24 cellular contexts compared by ENCODE assay signal in the genomic region with DNA sequence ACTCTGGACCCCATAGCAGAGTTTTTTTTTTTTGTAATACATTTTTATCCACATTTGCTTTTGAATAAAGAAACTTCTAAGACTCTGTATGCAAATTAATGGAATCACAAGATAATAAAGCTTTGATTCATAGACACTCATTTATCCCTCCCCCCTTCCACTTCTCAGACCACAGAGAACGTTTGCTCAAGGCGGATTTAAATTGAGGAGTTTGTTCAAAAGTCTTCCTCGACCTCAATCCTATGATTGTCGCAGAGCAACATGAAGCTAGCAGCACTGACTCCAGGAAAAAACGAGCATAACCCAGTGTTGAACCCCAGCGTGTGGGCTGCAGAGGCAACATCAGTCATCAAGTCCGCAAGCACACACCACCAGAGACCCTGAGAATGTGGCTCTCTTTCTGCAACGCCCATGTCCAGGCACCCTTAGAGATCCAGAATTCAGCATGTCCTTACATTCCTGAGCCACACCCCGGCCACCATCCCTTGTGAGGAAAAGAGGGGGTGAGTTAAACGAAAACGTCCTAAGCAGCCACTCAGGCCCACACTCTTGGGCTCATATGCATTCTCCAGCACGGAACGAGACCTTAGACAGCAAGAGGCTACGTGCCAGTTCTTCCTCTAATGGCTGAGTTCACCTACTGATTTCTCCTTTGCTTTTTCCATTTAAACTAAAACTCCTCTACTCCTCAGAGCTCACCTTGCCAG.
DNase-seq lines count a peak whose midpoint lies in the region; ATAC-seq and TF ChIP-seq lines count a peak whose summit lies in the region.
"Had no signal": no experiment of that assay in that cellular context is flagged by ENCODE, and none has a peak within 500 bp of the region (broad histone marks: within the 10 kb centered on the region; RNA-seq: fewer than 3 reads in every experiment).

No MANE protein-coding gene starts in this region.

- peak overlapping the region; percentile 1 to 51 (median 40) for H3K4me3 ChIP-seq in tibial nerve
- H3K4me3 ChIP-seq: breast epithelium, coronary artery, heart right ventricle, transverse colon had no signal

- H3K9me3 Mint-ChIP-seq in activated naive CD4-positive, alpha-beta T cell treated with anti-CD3 and anti-CD28 coated beads, Interleukin-2, amount 10 ng/mL, durations not matched to agents 7 days and 5 days: peaks cover 2% of the 10 kb centered on the region
- no peaks in the 10 kb centered on the region for H3K9me3 Mint-ChIP-seq in activated naive CD4-positive, alpha-beta T cell treated with anti-CD3 and anti-CD28 coated beads for 36 hours
- peaks cover 0 to 2% of the 10 kb centered on the region in 2 donors for H3K9me3 Mint-ChIP-seq in natural killer cell

- peaks cover 10% of the 10 kb centered on the region for H3K4me1 Mint-ChIP-seq in activated naive CD4-positive, alpha-beta T cell treated with anti-CD3 and anti-CD28 coated beads, Interleukin-2, amount 10 ng/mL, durations not matched to agents 7 days and 5 days
- H3K4me1 Mint-ChIP-seq in activated naive CD4-positive, alpha-beta T cell treated with anti-CD3 and anti-CD28 coated beads for 36 hours (ENCODE audit: low read depth): peaks cover 7% of the 10 kb centered on the region
- H3K4me1 Mint-ChIP-seq in natural killer cell: peaks cover 76 to 88% of the 10 kb centered on the region in 2 donors

- no peak overlapping the region for H3K4me3 Mint-ChIP-seq in activated naive CD4-positive, alpha-beta T cell treated with anti-CD3 and anti-CD28 coated beads, Interleukin-2, amount 10 ng/mL, durations not matched to agents 7 days and 5 days
- H3K4me3 Mint-ChIP-seq in activated naive CD4-positive, alpha-beta T cell treated with anti-CD3 and anti-CD28 coated beads for 36 hours: no peak overlapping the region
- no peak overlapping the region for H3K4me3 Mint-ChIP-seq in natural killer cell
- H3K4me3 Mint-ChIP-seq: CD4-positive, alpha-beta memory T cell; effector memory CD8-positive, alpha-beta T cell; stimulated activated naive CD8-positive, alpha-beta T cell treated with anti-CD3 and anti-CD28 coated beads, Interleukin-15, amount 100 ng/mL, for 72 hours had no signal

- no peak for TF ChIP-seq POLR2A in tibial nerve (IDR thresholded peaks at IDR 0.05)

- H3K36me3 ChIP-seq in tibial nerve: peaks cover 0 to 8% (median 0%) of the 10 kb centered on the region in 3 donors
- H3K36me3 ChIP-seq: breast epithelium, transverse colon had no signal

- no peak for TF ChIP-seq EP300 in tibial nerve (IDR thresholded peaks at IDR 0.05)

- H3K4me1 ChIP-seq in tibial nerve: peaks cover 0 to 41% (median 6%) of the 10 kb centered on the region in 4 donors
- H3K4me1 ChIP-seq: transverse colon had no signal

- 40 to 41% methylated on average over 14 of the region's 14 CpGs for WGBS in tibial nerve, 2 donors

- ATAC-seq in natural killer cell: no peak
- ATAC-seq: effector memory CD8-positive, alpha-beta T cell; heart right ventricle; SK-N-SH treated with all-trans-retinoic acid at 6 μM for 48 hours had no signal

- no peak for DNase-seq in activated naive CD4-positive, alpha-beta T cell treated with anti-CD3 and anti-CD28 coated beads, Interleukin-2, amount 10 ng/mL, durations not matched to agents 7 days and 5 days
- DNase-seq in activated naive CD4-positive, alpha-beta T cell treated with anti-CD3 and anti-CD28 coated beads for 36 hours: no peak
- DNase-seq in caudate nucleus (lab: John Stamatoyannopoulos, UW) (no peak), natural killer cell (no peak), tibial nerve (ENCODE audit: low spot score in 2 of 2) (no peak), NCI-H2196 treated with DMSO at 0.1 percent for 48 hours (lab: John Stamatoyannopoulos, UW; ENCODE audit: unreplicated experiment) (no peak), NCI-H226 (no peak), LoVo (ENCODE audit: low spot score) (no peak)
- DNase-seq: activated CD4-positive, alpha-beta T cell treated with anti-CD3 and anti-CD28 coated beads for 1 hour; activated CD8-positive, alpha-beta memory T cell treated with anti-CD3 and anti-CD28 coated beads for 24 hours; activated naive CD4-positive, alpha-beta T cell; amniotic stem cell; CD4-positive, alpha-beta memory T cell; effector memory CD8-positive, alpha-beta T cell; heart right ventricle; mammary epithelial cell; NCI-H1105 treated with DMSO at 0.1 percent for 48 hours; NCI-H1930; stimulated activated naive CD8-positive, alpha-beta T cell treated with anti-CD3 and anti-CD28 coated beads, Interleukin-15, amount 100 ng/mL, for 72 hours; T-helper 2 cell; transverse colon had no signal

- H3K27ac ChIP-seq in caudate nucleus (ENCODE audit: low read depth, low read length): peak overlapping the region; percentile 84
- H3K27ac ChIP-seq in tibial nerve: peak overlapping the region; percentile 64 to 94 (median 81)
- H3K27ac ChIP-seq: breast epithelium, coronary artery, transverse colon had no signal

- H3K36me3 Mint-ChIP-seq in activated naive CD4-positive, alpha-beta T cell treated with anti-CD3 and anti-CD28 coated beads, Interleukin-2, amount 10 ng/mL, durations not matched to agents 7 days and 5 days: peaks cover 68% of the 10 kb centered on the region
- H3K36me3 Mint-ChIP-seq in activated naive CD4-positive, alpha-beta T cell treated with anti-CD3 and anti-CD28 coated beads for 36 hours (ENCODE audit: low read depth): peaks cover 32% of the 10 kb centered on the region
- no peaks in the 10 kb centered on the region for H3K36me3 Mint-ChIP-seq in natural killer cell

- no peaks in the 10 kb centered on the region for H3K9me3 ChIP-seq in tibial nerve
- H3K9me3 ChIP-seq: breast epithelium, heart right ventricle, transverse colon had no signal

- intact Hi-C loops in activated naive CD4-positive, alpha-beta T cell treated with anti-CD3 and anti-CD28 coated beads for 36 hours (cut with micrococcal nuclease): no loop called here
- intact Hi-C loops in natural killer cell (cut with micrococcal nuclease): no loop called here

- TF ChIP-seq CTCF in natural killer cell (IDR thresholded peaks at IDR 0.05) (no peak), tibial nerve (IDR thresholded peaks at IDR 0.05) (no peak)

- no peaks in the 10 kb centered on the region for H3K27me3 ChIP-seq in tibial nerve
- H3K27me3 ChIP-seq: breast epithelium, heart right ventricle, transverse colon had no signal

- H3K27ac Mint-ChIP-seq in activated naive CD4-positive, alpha-beta T cell treated with anti-CD3 and anti-CD28 coated beads, Interleukin-2, amount 10 ng/mL, durations not matched to agents 7 days and 5 days: peak overlapping the region; percentile 64
- H3K27ac Mint-ChIP-seq in activated naive CD4-positive, alpha-beta T cell treated with anti-CD3 and anti-CD28 coated beads for 36 hours: no peak overlapping the region
- peak overlapping the region; percentile 72 to 86 for H3K27ac Mint-ChIP-seq in natural killer cell

- no peaks in the 10 kb centered on the region for H3K27me3 Mint-ChIP-seq in activated naive CD4-positive, alpha-beta T cell treated with anti-CD3 and anti-CD28 coated beads, Interleukin-2, amount 10 ng/mL, durations not matched to agents 7 days and 5 days
- H3K27me3 Mint-ChIP-seq in activated naive CD4-positive, alpha-beta T cell treated with anti-CD3 and anti-CD28 coated beads for 36 hours (ENCODE audit: low read depth): no peaks in the 10 kb centered on the region
- no peaks in the 10 kb centered on the region for H3K27me3 Mint-ChIP-seq in natural killer cell (ENCODE audit: low read depth in 2 of 2)
- H3K27me3 Mint-ChIP-seq: CD4-positive, alpha-beta memory T cell; effector memory CD8-positive, alpha-beta T cell; stimulated activated naive CD8-positive, alpha-beta T cell treated with anti-CD3 and anti-CD28 coated beads, Interleukin-15, amount 100 ng/mL, for 72 hours had no signal

- CTCF ChIA-PET in activated naive CD4-positive, alpha-beta T cell treated with anti-CD3 and anti-CD28 coated beads, Interleukin-2, amount 10 ng/mL, durations not matched to agents 7 days and 5 days (lab: Charles Lee): no interaction called here
- CTCF ChIA-PET in activated naive CD4-positive, alpha-beta T cell treated with anti-CD3 and anti-CD28 coated beads for 36 hours (lab: Charles Lee): interaction anchor here (1.2 kb wide), 1 partner anchor 9 kb away, joined by 3 read pairs; no protein-coding TSS in a partner anchor
